Comparison of ENCODE assay signal across 20 cellular contexts in genomic region chr7:69295971-69296370, GRCh38.
"Had no signal": no experiment of that assay in that cellular context is flagged by ENCODE, and none has a peak within 500 bp of the region (broad histone marks: within the 10 kb centered on the region; RNA-seq: fewer than 3 reads in every experiment).

No MANE protein-coding gene starts in this region.

- FAIRE-seq: bronchial epithelial cell, endothelial cell of umbilical vein had no signal

- H3K27me3 Mint-ChIP-seq: activated B cell treated with CpG ODN at 0.5 μM for 24 hours; activated CD4-positive, alpha-beta memory T cell treated with anti-CD3 and anti-CD28 coated beads for 36 hours had no signal

- ATAC-seq: activated naive CD4-positive, alpha-beta T cell treated with anti-CD3 and anti-CD28 coated beads, Interleukin-2, amount 50 U/mL, for 72 hours; gastroesophageal sphincter; heart right ventricle; stimulated activated naive CD8-positive, alpha-beta T cell treated with anti-CD3 and anti-CD28 coated beads, Interleukin-15, Interleukin-2, amounts not matched to agents 100 U/mL and 50 U/mL, for 24 hours had no signal

- H3K27ac ChIP-seq: esophagus muscularis mucosa, gastroesophageal sphincter, heart right ventricle, tibial artery had no signal

- H3K36me3 Mint-ChIP-seq: activated CD4-positive, alpha-beta memory T cell treated with anti-CD3 and anti-CD28 coated beads for 36 hours; memory B cell had no signal

- H3K36me3 ChIP-seq: esophagus muscularis mucosa, gastroesophageal sphincter, heart right ventricle, tibial artery had no signal

- H3K4me1 Mint-ChIP-seq: activated B cell treated with CpG ODN at 0.5 μM for 24 hours, memory B cell had no signal

- DNase-seq: activated B cell treated with CpG ODN at 0.5 μM for 24 hours; activated CD4-positive, alpha-beta memory T cell treated with anti-CD3 and anti-CD28 coated beads for 36 hours; activated CD4-positive, alpha-beta T cell treated with anti-CD3 and anti-CD28 coated beads for 4 hours; activated gamma-delta T cell treated with Interleukin-2 at 50 U/mL for 16 hours; activated T-cell treated with anti-CD3 and anti-CD28 coated beads for 4 hours; cerebellar nuclear complex; effector CD8-positive, alpha-beta T cell; heart right ventricle; stimulated activated CD4-positive, alpha-beta T cell treated with anti-CD3 and anti-CD28 coated beads, Interleukin-12 subunit alpha, Interleukin-12 subunit beta, amount 100 ng/mL, for 4 hours; stimulated activated CD4-positive, alpha-beta T cell treated with anti-CD3 and anti-CD28 coated beads, Interleukin-1b, Interleukin-23, amount 100 ng/mL, for 48 hours; stimulated activated naive CD8-positive, alpha-beta T cell treated with anti-CD3 and anti-CD28 coated beads, Interleukin-15, Interleukin-2, amounts not matched to agents 100 U/mL and 50 U/mL, for 24 hours; substantia nigra; tibial artery had no signal

- H3K4me3 Mint-ChIP-seq: activated B cell treated with CpG ODN at 0.5 μM for 24 hours; activated CD4-positive, alpha-beta memory T cell treated with anti-CD3 and anti-CD28 coated beads for 36 hours; activated T-helper 1 cell treated with anti-CD3 and anti-CD28 coated beads, Interleukin-12 subunit alpha, Interleukin-12 subunit beta, Interleukin-2, Interleukin-4 antibody, amounts not matched to agents 30 ng/mL and 10 ng/mL and 1 ng/mL, durations not matched to agents 14 hours and 24 hours and 36 hours; memory B cell had no signal

- H3K9me3 ChIP-seq: esophagus muscularis mucosa, gastroesophageal sphincter, heart right ventricle, tibial artery had no signal

- H3K4me1 ChIP-seq: esophagus muscularis mucosa, gastroesophageal sphincter, heart right ventricle, tibial artery had no signal

- H3K4me3 ChIP-seq: esophagus muscularis mucosa, gastroesophageal sphincter, heart right ventricle, tibial artery had no signal

- H3K9me3 Mint-ChIP-seq: activated B cell treated with CpG ODN at 0.5 μM for 24 hours, memory B cell had no signal

- H3K27me3 ChIP-seq: esophagus muscularis mucosa, gastroesophageal sphincter, tibial artery had no signal

- H3K27ac Mint-ChIP-seq: activated B cell treated with CpG ODN at 0.5 μM for 24 hours; activated CD4-positive, alpha-beta memory T cell treated with anti-CD3 and anti-CD28 coated beads for 36 hours; activated naive CD4-positive, alpha-beta T cell treated with anti-CD3 and anti-CD28 coated beads, Interleukin-2, amount 50 U/mL, for 72 hours; activated T-helper 1 cell treated with anti-CD3 and anti-CD28 coated beads, Interleukin-12 subunit alpha, Interleukin-12 subunit beta, Interleukin-2, Interleukin-4 antibody, amounts not matched to agents 30 ng/mL and 10 ng/mL and 1 ng/mL, durations not matched to agents 14 hours and 24 hours and 36 hours; memory B cell had no signal
